ENCODE assay signal across 8 cellular contexts in genomic region chr16:27920391-27920891, GRCh38.
A peak's percentile ranks its signal among the peaks of the same experiment; 100 is the strongest.
DNase-seq lines count a peak whose midpoint lies in the region; ATAC-seq and TF ChIP-seq lines count a peak whose summit lies in the region.

No MANE protein-coding gene starts in this region.

- H3K18ac ChIP-seq in trophoblast cell (ENCODE audit: low read length), result no peak overlapping the region

- no peak overlapping the region for H2BK12ac ChIP-seq in trophoblast cell (ENCODE audit: low read length)

- no peak overlapping the region for H4K8ac ChIP-seq in trophoblast cell (ENCODE audit: low read depth, low read length)

- H3K4me2 ChIP-seq in trophoblast cell (ENCODE audit: low read length) (no peak overlapping the region), MM.1S (ENCODE audit: low read depth, low read length) (no peak overlapping the region)

- H4K91ac ChIP-seq in trophoblast cell (ENCODE audit: low read depth, low read length), result no peak overlapping the region

- no peaks in the 10 kb centered on the region for H3K9me2 ChIP-seq in MM.1S (replicated peaks; ENCODE audit: insufficient read depth, low read length)

- no peak overlapping the region for H2BK5ac ChIP-seq in trophoblast cell (ENCODE audit: low read depth, low read length, poor library complexity)

- H3K23ac ChIP-seq in trophoblast cell (ENCODE audit: low read length), result no peak overlapping the region

- no peak for TF ChIP-seq CTCF in MM.1S (IDR thresholded peaks at IDR 0.05; ENCODE audit: low read length)

- H2BK120ac ChIP-seq in trophoblast cell (ENCODE audit: insufficient read depth, low read length, poor library complexity), result no peak overlapping the region

- WGBS in trophoblast cell (ENCODE audit: extremely low coverage, insufficient coverage, insufficient read length), result no CpG with 5 or more reads among the region's 11 CpGs

- H3K27ac ChIP-seq in trophoblast cell (ENCODE audit: low read depth, low read length) (no peak overlapping the region), MM.1S (ENCODE audit: low read length) (no peak overlapping the region)

- H3K9me3 ChIP-seq in trophoblast cell (ENCODE audit: insufficient read depth, low read depth, low read length) (no peaks in the 10 kb centered on the region), MM.1S (replicated peaks; ENCODE audit: insufficient read depth, low read length) (no peaks in the 10 kb centered on the region)

- H2AK5ac ChIP-seq in trophoblast cell (ENCODE audit: low read length), result no peak overlapping the region

- H3K9ac ChIP-seq in trophoblast cell (ENCODE audit: low read length) (no peak overlapping the region), MM.1S (ENCODE audit: low read length) (no peak overlapping the region)

- H3K4me1 ChIP-seq in trophoblast cell (ENCODE audit: control insufficient read depth in 1 of 2, insufficient read depth in 2 of 2, low read length in 2 of 2), result no peaks in the 10 kb centered on the region
- no peaks in the 10 kb centered on the region for H3K4me1 ChIP-seq in MM.1S (ENCODE audit: low read length)

- no peak overlapping the region for H3K14ac ChIP-seq in trophoblast cell (ENCODE audit: low read length)

- no peaks in the 10 kb centered on the region for H3K27me3 ChIP-seq in H7 (ENCODE audit: control insufficient read depth, insufficient read depth, low read length)
- no peaks in the 10 kb centered on the region for H3K27me3 ChIP-seq in trophoblast cell (ENCODE audit: insufficient read depth, low read length)
- H3K27me3 ChIP-seq in MM.1S (replicated peaks; ENCODE audit: insufficient read depth, low read length), result peaks cover 35% of the 10 kb centered on the region

- H3K79me1 ChIP-seq in trophoblast cell (ENCODE audit: low read length), result no peaks in the 10 kb centered on the region

- no peak overlapping the region for H3K4me3 ChIP-seq in H7 (ENCODE audit: insufficient read depth, low read depth, low read length)
- no peak overlapping the region for H3K4me3 ChIP-seq in trophoblast cell (ENCODE audit: low read depth, low read length)
- no peak overlapping the region for H3K4me3 ChIP-seq in MM.1S (ENCODE audit: low read length)

- H4K20me1 ChIP-seq in MM.1S (ENCODE audit: insufficient read depth, low read length), result no peaks in the 10 kb centered on the region

- peak; percentile 78 for DNase-seq in H7
- DNase-seq in NCI-H345 treated with DMSO at 0.1 percent for 48 hours (lab: John Stamatoyannopoulos, UW; ENCODE audit: unreplicated experiment), result peak; percentile 55
- DNase-seq in cerebellar cortex (ENCODE audit: low spot score), result peak; percentile 52
- peak; percentile 71 to 74 for DNase-seq in trophoblast cell
- DNase-seq in MM.1S, result no peak
- no peak for DNase-seq in HK-2 (ENCODE audit: unreplicated experiment)
- DNase-seq in NCI-H226, result no peak

- no peak overlapping the region for H4K12ac ChIP-seq in trophoblast cell (ENCODE audit: low read depth, low read length)

- H3F3A ChIP-seq in MM.1S (ENCODE audit: insufficient read depth, low read length), result no peaks in the 10 kb centered on the region

- no peak overlapping the region for H2AFZ ChIP-seq in trophoblast cell (ENCODE audit: insufficient read depth, low read length, poor library complexity)
- no peak overlapping the region for H2AFZ ChIP-seq in MM.1S (ENCODE audit: low read length)

- no peak overlapping the region for H3K4ac ChIP-seq in trophoblast cell (ENCODE audit: low read depth, low read length)

- H3K36me3 ChIP-seq in H7 (replicated peaks; ENCODE audit: control insufficient read depth, insufficient read depth, low read length) (no peaks in the 10 kb centered on the region), trophoblast cell (ENCODE audit: control insufficient read depth in 1 of 2, insufficient read depth in 2 of 2, low read length in 2 of 2) (no peaks in the 10 kb centered on the region), MM.1S (replicated peaks; ENCODE audit: insufficient read depth, low read length) (no peaks in the 10 kb centered on the region)

- ATAC-seq in HG03097 (IDR thresholded peaks at IDR 0.05; ENCODE audit: low FRiP score, unreplicated experiment), result no peak

- H3K79me2 ChIP-seq in trophoblast cell (ENCODE audit: control insufficient read depth, insufficient read depth, low read length, poor library complexity), result no peaks in the 10 kb centered on the region
- H3K79me2 ChIP-seq in MM.1S (ENCODE audit: low read length), result no peaks in the 10 kb centered on the region

Comparison
In these comparisons a context has a peak if more than half of its experiments do, and no peak if none do; other contexts are left out.
1. DNase-seq: peak in H7 (single experiment), NCI-H345 treated with DMSO at 0.1 percent for 48 hours (single experiment), cerebellar cortex (single experiment) and trophoblast cell (2 of 2); none in MM.1S (single experiment), HK-2 (single experiment) and NCI-H226 (single experiment).